Comparison of ENCODE assay signal across 8 cellular contexts in the genomic region with DNA sequence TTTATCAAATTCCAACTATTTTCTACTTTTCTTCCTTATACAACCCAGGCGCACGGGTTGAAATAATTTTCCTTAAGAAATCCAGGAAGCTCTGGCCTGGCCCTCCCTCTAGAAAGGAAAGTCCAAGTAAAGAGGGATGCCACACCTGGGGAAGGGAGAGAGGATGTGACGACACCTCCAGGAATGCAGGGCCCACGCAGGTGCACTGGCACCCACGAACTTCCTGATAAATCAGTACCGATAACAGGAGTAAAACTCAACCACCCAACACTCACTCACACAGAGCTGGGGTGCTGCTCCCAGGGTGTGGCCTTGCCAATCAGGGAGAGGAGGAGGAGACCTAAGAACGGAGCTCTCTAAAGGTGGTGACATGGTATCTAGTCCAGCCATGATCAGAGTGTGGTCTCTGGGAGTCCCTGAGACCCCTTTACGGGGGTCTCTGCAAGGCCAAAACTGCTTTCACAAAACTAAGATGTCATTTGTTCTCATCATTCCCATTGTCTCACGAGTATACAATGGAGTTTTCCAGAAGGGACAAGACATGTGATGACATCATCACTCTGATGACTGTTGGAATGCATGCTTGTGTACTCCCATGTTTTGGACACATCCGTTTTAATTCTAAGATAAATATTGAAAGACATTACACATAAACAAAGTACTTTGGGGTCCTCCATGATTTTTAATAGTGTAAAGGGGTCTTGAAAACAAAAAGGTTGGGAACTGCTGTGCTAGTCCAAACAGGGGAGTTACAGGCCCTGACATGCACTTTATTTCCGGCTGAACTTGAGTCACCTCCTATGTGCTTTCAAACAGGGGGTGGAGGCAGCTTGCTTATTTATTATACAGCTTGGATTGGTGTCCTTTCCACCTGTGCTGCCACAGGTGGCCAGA. TPM values are rescaled to one million over a fixed set of nuclear protein-coding genes. Genes with fewer than 3 reads are reported as not detected.
DNase-seq lines count a peak whose midpoint lies in the region; ATAC-seq, FAIRE-seq and TF ChIP-seq lines count a peak whose summit lies in the region.
"Had no signal": no experiment of that assay in that cellular context is flagged by ENCODE, and none has a peak within 500 bp of the region (broad histone marks: within the 10 kb centered on the region; RNA-seq: fewer than 3 reads in every experiment).

No MANE protein-coding gene starts in this region.

- intact Hi-C loops in right lobe of liver (cut with DNase I), result no loop called here

- H3K27ac ChIP-seq in right lobe of liver (peak overlapping the region in 2 of 3 donors; percentile 59 to 85), thymus (ENCODE audit: low read depth) (peak overlapping the region; percentile 15)

- DNase-seq in HTR-8/SVneo (ENCODE audit: insufficient read length, low spot score) (no peak), adipocyte (ENCODE audit: low read depth) (no peak), right lobe of liver (peak in 1 of 3 donors; percentile 39), NCI-H1930 (lab: John Stamatoyannopoulos, UW) (no peak), AG08396 (ENCODE audit: low spot score) (no peak)
- DNase-seq: cerebellar nuclear complex had no signal

- peaks cover 68% of the 10 kb centered on the region for H3K4me1 ChIP-seq in adipocyte (ENCODE audit: control insufficient read depth, insufficient read depth, low read length)
- H3K4me1 ChIP-seq in right lobe of liver, result peaks cover 0 to 45% (median 22%) of the 10 kb centered on the region in 4 donors
- peaks cover 12% of the 10 kb centered on the region for H3K4me1 ChIP-seq in thymus (ENCODE audit: control insufficient read depth, insufficient read depth, low read length)

- ATAC-seq in right lobe of liver (no peak), HG03039 (IDR thresholded peaks at IDR 0.05; ENCODE audit: unreplicated experiment) (no peak)

- 66% methylated on average over 10 of the region's 11 CpGs for WGBS in right lobe of liver (ENCODE audit: insufficient coverage, low coverage, low lambda C conversion rate, missing lambda C conversion rate)
- 90% methylated on average over 11 of the region's 11 CpGs for WGBS in thymus

- peak; percentile 69 for FAIRE-seq in HTR-8/SVneo (lab: Jason Lieb, UNC)

- TF ChIP-seq CTCF in right lobe of liver (IDR thresholded peaks at IDR 0.05), result no peak

- H3K4me3 ChIP-seq in adipocyte (ENCODE audit: low read length) (no peak overlapping the region), right lobe of liver (no peak overlapping the region), thymus (ENCODE audit: low read length) (no peak overlapping the region)

- no peaks in the 10 kb centered on the region for H3K27me3 ChIP-seq in adipocyte (replicated peaks; ENCODE audit: control insufficient read depth, insufficient read depth, low read length)
- H3K27me3 ChIP-seq in right lobe of liver, result no peaks in the 10 kb centered on the region
- no peaks in the 10 kb centered on the region for H3K27me3 ChIP-seq in thymus (ENCODE audit: control insufficient read depth, insufficient read depth)

- H3K9me3 ChIP-seq in adipocyte (ENCODE audit: control insufficient read depth, low read length) (no peaks in the 10 kb centered on the region), right lobe of liver (no peaks in the 10 kb centered on the region), thymus (ENCODE audit: control insufficient read depth) (no peaks in the 10 kb centered on the region)

- TF ChIP-seq POLR2A in right lobe of liver (IDR thresholded peaks at IDR 0.05), result no peak

- no peaks in the 10 kb centered on the region for H3K36me3 ChIP-seq in adipocyte (ENCODE audit: control insufficient read depth, insufficient read depth, low read length, severe bottlenecking)
- no peaks in the 10 kb centered on the region for H3K36me3 ChIP-seq in right lobe of liver
- H3K36me3 ChIP-seq in thymus (ENCODE audit: control insufficient read depth, insufficient read depth), result no peaks in the 10 kb centered on the region

- H3K9ac ChIP-seq in adipocyte (ENCODE audit: low read length), result peak overlapping the region; percentile 67

RNA-seq across cellular contexts. Expression of a gene that starts 2.2 kb away (rescaled TPM):
- 10 to 100 TPM in 2 of 6 experiments, 1 to 10 TPM in 4; 6.6 to 11.1 (median 8.5) TPM for total RNA-seq in right lobe of liver
- polyA plus RNA-seq in thymus, result 3.7 TPM

RNA-seq across cellular contexts. Expression of a gene that starts 37.9 kb away (rescaled TPM):
- total RNA-seq in right lobe of liver, result 10 to 100 TPM in 2 of 6 experiments, 1 to 10 TPM in 4; 4.8 to 13.8 (median 8.9) TPM
- 23.4 TPM for polyA plus RNA-seq in thymus
